2 cellular contexts compared by ENCODE assay signal in the genomic region with DNA sequence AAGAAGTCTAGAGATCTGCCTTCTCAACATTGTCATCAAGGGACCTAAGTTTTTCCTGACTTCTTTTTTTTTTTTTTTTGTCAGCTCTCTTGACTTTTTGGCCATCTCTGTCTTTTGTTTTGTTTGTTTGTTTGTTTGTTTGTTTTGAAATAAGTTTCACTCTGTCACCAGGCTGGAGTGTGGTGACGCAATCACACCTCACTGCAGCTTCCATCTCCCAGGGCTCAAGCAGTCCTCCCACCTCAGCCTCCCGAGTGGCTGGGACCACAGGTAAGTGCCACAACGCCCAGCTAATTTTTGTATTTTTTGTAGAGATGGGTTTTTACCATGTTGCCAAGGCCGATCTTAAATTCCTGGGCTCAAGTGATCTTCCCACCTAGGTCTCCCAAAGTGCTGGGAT.
TF ChIP-seq lines count a peak whose summit lies in the region.

No MANE protein-coding gene starts in this region.

TF ChIP-seq in HEK293, 187 proteins besides CTCF, POLR2A, EP300 and RAD21:
- TF ChIP-seq ZNF214 (tag by site-specific recombination; IDR thresholded peaks at IDR 0.05; ENCODE audit: borderline replicate concordance), result peak; percentile 26; the same call in 1 of the 2 replicates
- no peak for TF ChIP-seq ZFP41 (tag by site-specific recombination; IDR thresholded peaks at IDR 0.05; ENCODE audit: borderline replicate concordance)
TF ChIP-seq in HEK293: peak in this region for 1.

TF ChIP-seq in K562, 482 proteins besides CTCF, POLR2A, EP300 and RAD21:
- TF ChIP-seq ZNF239 (CRISPR knock-in tag; IDR thresholded peaks at IDR 0.05) (no peak), ATF3 (IDR thresholded peaks at IDR 0.05) (peak; percentile 44; the same call in 1 of the 2 replicates), ATF3 (CRISPR knock-in tag; conservative IDR thresholded peaks at IDR 0.05) (no peak), CEBPG (CRISPR knock-in tag; IDR thresholded peaks at IDR 0.05) (no peak), CEBPG (tag; conservative IDR thresholded peaks at IDR 0.05 in 1 of 2, IDR thresholded peaks at IDR 0.05 in 1 of 2) (peak in 1 of 2 experiments; percentile 65; a peak in 1 of 4 replicates), PRMT5 (CRISPR knock-in tag; IDR thresholded peaks at IDR 0.05) (no peak), ZNF316 (IDR thresholded peaks at IDR 0.05) (0 out of 2 replicates have a peak, but pooled peaks have one; percentile 6), CEBPB (tag; IDR thresholded peaks at IDR 0.05) (peak; percentile 79), RBM22 (IDR thresholded peaks at IDR 0.05; ENCODE audit: low read depth, low read length, poor library complexity, severe bottlenecking) (no peak)
- TF ChIP-seq, protein P1, sequence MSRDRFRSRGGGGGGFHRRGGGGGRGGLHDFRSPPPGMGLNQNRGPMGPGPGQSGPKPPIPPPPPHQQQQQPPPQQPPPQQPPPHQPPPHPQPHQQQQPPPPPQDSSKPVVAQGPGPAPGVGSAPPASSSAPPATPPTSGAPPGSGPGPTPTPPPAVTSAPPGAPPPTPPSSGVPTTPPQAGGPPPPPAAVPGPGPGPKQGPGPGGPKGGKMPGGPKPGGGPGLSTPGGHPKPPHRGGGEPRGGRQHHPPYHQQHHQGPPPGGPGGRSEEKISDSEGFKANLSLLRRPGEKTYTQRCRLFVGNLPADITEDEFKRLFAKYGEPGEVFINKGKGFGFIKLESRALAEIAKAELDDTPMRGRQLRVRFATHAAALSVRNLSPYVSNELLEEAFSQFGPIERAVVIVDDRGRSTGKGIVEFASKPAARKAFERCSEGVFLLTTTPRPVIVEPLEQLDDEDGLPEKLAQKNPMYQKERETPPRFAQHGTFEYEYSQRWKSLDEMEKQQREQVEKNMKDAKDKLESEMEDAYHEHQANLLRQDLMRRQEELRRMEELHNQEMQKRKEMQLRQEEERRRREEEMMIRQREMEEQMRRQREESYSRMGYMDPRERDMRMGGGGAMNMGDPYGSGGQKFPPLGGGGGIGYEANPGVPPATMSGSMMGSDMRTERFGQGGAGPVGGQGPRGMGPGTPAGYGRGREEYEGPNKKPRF (IDR thresholded peaks at IDR 0.05; ENCODE audit: low read depth, low read length), result no peak
TF ChIP-seq in K562: peak in this region for 4.
